In genomic region chr7:12670071-12670729, GRCh38 we compare ENCODE assay signal across 18 cellular contexts. TPM values are rescaled to one million over a fixed set of nuclear protein-coding genes. Genes with fewer than 3 reads are reported as not detected.
DNase-seq lines count a peak whose midpoint lies in the region; ATAC-seq, FAIRE-seq and TF ChIP-seq lines count a peak whose summit lies in the region.
"Had no signal": no experiment of that assay in that cellular context is flagged by ENCODE, and none has a peak within 500 bp of the region (broad histone marks: within the 10 kb centered on the region; RNA-seq: fewer than 3 reads in every experiment).

No MANE protein-coding gene starts in this region.

- no peak overlapping the region for H3K27ac ChIP-seq in pancreas

- no peak overlapping the region for H3K27ac Mint-ChIP-seq in activated naive CD4-positive, alpha-beta T cell treated with anti-CD3 and anti-CD28 coated beads for 36 hours
- H3K27ac Mint-ChIP-seq: CD4-positive, CD25-positive, alpha-beta regulatory T cell; GM23338; immature natural killer cell; stimulated activated naive CD8-positive, alpha-beta T cell treated with anti-CD3 and anti-CD28 coated beads, Interleukin-15, amount 100 ng/mL, for 72 hours had no signal

- H3K4me3 Mint-ChIP-seq in activated naive CD4-positive, alpha-beta T cell treated with anti-CD3 and anti-CD28 coated beads for 36 hours = no peak overlapping the region
- H3K4me3 Mint-ChIP-seq: CD4-positive, CD25-positive, alpha-beta regulatory T cell; GM23338; immature natural killer cell; stimulated activated naive CD8-positive, alpha-beta T cell treated with anti-CD3 and anti-CD28 coated beads, Interleukin-15, amount 100 ng/mL, for 72 hours had no signal

- 24 to 35% methylated on average over 1 of the region's 1 CpG for WGBS in pancreas, 2 donors

- no peaks in the 10 kb centered on the region for H3K9me3 ChIP-seq in pancreas

- peaks cover 7% of the 10 kb centered on the region for H3K4me1 Mint-ChIP-seq in activated naive CD4-positive, alpha-beta T cell treated with anti-CD3 and anti-CD28 coated beads for 36 hours (ENCODE audit: low read depth)
- H3K4me1 Mint-ChIP-seq: GM23338 had no signal

- no peaks in the 10 kb centered on the region for H3K27me3 Mint-ChIP-seq in activated naive CD4-positive, alpha-beta T cell treated with anti-CD3 and anti-CD28 coated beads for 36 hours (ENCODE audit: low read depth)
- H3K27me3 Mint-ChIP-seq: CD4-positive, CD25-positive, alpha-beta regulatory T cell; naive thymus-derived CD8-positive, alpha-beta T cell; stimulated activated naive CD8-positive, alpha-beta T cell treated with anti-CD3 and anti-CD28 coated beads, Interleukin-15, amount 100 ng/mL, for 72 hours had no signal

- TF ChIP-seq CTCF in fibroblast of mammary gland (conservative IDR thresholded peaks at IDR 0.05; ENCODE audit: control insufficient read depth, insufficient read depth, low read depth, low read length) (no peak), pancreas (IDR thresholded peaks at IDR 0.05) (no peak)

- no peaks in the 10 kb centered on the region for H3K36me3 Mint-ChIP-seq in activated naive CD4-positive, alpha-beta T cell treated with anti-CD3 and anti-CD28 coated beads for 36 hours (ENCODE audit: low read depth)
- H3K36me3 Mint-ChIP-seq: CD4-positive, CD25-positive, alpha-beta regulatory T cell; immature natural killer cell; naive thymus-derived CD8-positive, alpha-beta T cell had no signal

- FAIRE-seq in pancreas (lab: Jason Lieb, UNC) = peak; percentile 82
- FAIRE-seq: G401.6 had no signal

- intact Hi-C loops in pancreas (cut with DNase I) = no loop called here
- intact Hi-C loops in posterior cingulate gyrus (cut with DNase I) = no loop called here
- intact Hi-C loops in activated naive CD4-positive, alpha-beta T cell treated with anti-CD3 and anti-CD28 coated beads for 36 hours (cut with micrococcal nuclease) = no loop called here

- H3K4me3 ChIP-seq in fibroblast of mammary gland (ENCODE audit: control insufficient read depth, low read depth, low read length) (no peak overlapping the region), pancreas (no peak overlapping the region)
- H3K4me3 ChIP-seq: GM23338 had no signal

- DNase-seq in DMS53 (lab: John Stamatoyannopoulos, UW) = peak; percentile 61
- peak; percentile 52 for DNase-seq in NCI-H2171 treated with DMSO at 0.1 percent for 48 hours (lab: John Stamatoyannopoulos, UW)
- peak; percentile 31 for DNase-seq in fibroblast of mammary gland (ENCODE audit: low read depth)
- DNase-seq in pancreas = no peak
- DNase-seq in NCI-H748 treated with DMSO at 0.1 percent for 48 hours (lab: John Stamatoyannopoulos, UW) = no peak
- no peak for DNase-seq in activated CD8-positive, alpha-beta memory T cell treated with anti-CD3 and anti-CD28 coated beads, Interleukin-2, amount 50 U/mL, for 4 hours
- no peak for DNase-seq in posterior cingulate gyrus
- DNase-seq in activated naive CD4-positive, alpha-beta T cell treated with anti-CD3 and anti-CD28 coated beads for 36 hours = no peak
- DNase-seq: CD4-positive, CD25-positive, alpha-beta regulatory T cell; foreskin melanocyte; immature natural killer cell; KG1; naive thymus-derived CD8-positive, alpha-beta T cell; NCI-H1694; stimulated activated naive CD8-positive, alpha-beta T cell treated with anti-CD3 and anti-CD28 coated beads, Interleukin-15, amount 100 ng/mL, for 72 hours had no signal

- H3K9me3 Mint-ChIP-seq in activated naive CD4-positive, alpha-beta T cell treated with anti-CD3 and anti-CD28 coated beads for 36 hours = no peaks in the 10 kb centered on the region
- H3K9me3 Mint-ChIP-seq: immature natural killer cell; naive thymus-derived CD8-positive, alpha-beta T cell; stimulated activated naive CD8-positive, alpha-beta T cell treated with anti-CD3 and anti-CD28 coated beads, Interleukin-15, amount 100 ng/mL, for 72 hours had no signal

- H3K36me3 ChIP-seq in pancreas = no peaks in the 10 kb centered on the region

- H3K27me3 ChIP-seq in pancreas = no peaks in the 10 kb centered on the region

- peaks cover 0 to 6% (median 0%) of the 10 kb centered on the region in 3 donors for H3K4me1 ChIP-seq in pancreas

- CTCF ChIA-PET in activated naive CD4-positive, alpha-beta T cell treated with anti-CD3 and anti-CD28 coated beads for 36 hours (lab: Charles Lee) = no interaction called here

- peak in 3 of 4 donors; percentile 53 to 73 (median 68) for ATAC-seq in pancreas
- ATAC-seq: GM23338; naive thymus-derived CD8-positive, alpha-beta T cell; sciatic nerve; stimulated activated naive CD8-positive, alpha-beta T cell treated with anti-CD3 and anti-CD28 coated beads, Interleukin-15, amount 100 ng/mL, for 72 hours had no signal

RNA-seq across cellular contexts. Expression of gene ARL4A, which starts 17.2 kb away (rescaled TPM):
- 1 to 10 TPM; 1.9 to 7.3 (median 4.2) TPM for total RNA-seq in pancreas
- polyA plus RNA-seq in pancreas = 1 to 10 TPM; 3.6 to 8.6 TPM
- total RNA-seq in activated naive CD4-positive, alpha-beta T cell treated with anti-CD3 and anti-CD28 coated beads for 36 hours = 10 to 100 TPM in 1 of 2 experiments, 1 to 10 TPM in 1; 8.1 to 10.0 TPM

Comparison
In these comparisons a context has a peak if more than half of its experiments do, and no peak if none do; other contexts are left out.
1. DNase-seq: peak in DMS53 (single experiment), NCI-H2171 treated with DMSO at 0.1 percent for 48 hours (single experiment) and fibroblast of mammary gland (single experiment); none in pancreas (0 of 6), NCI-H748 treated with DMSO at 0.1 percent for 48 hours (single experiment), activated CD8-positive, alpha-beta memory T cell treated with anti-CD3 and anti-CD28 coated beads, Interleukin-2, amount 50 U/mL, for 4 hours (single experiment), posterior cingulate gyrus (0 of 10) and activated naive CD4-positive, alpha-beta T cell treated with anti-CD3 and anti-CD28 coated beads for 36 hours (single experiment).